ENCODE assay signal across 8 cellular contexts in genomic region chr1:231242516-231243198, GRCh38. TPM values are rescaled to one million over a fixed set of nuclear protein-coding genes. Genes with fewer than 3 reads are reported as not detected.
A peak's percentile ranks its signal among the peaks of the same experiment; 100 is the strongest.
DNase-seq lines count a peak whose midpoint lies in the region; ATAC-seq and TF ChIP-seq lines count a peak whose summit lies in the region.

No MANE protein-coding gene starts in this region.

- TF ChIP-seq EP300 in gastroesophageal sphincter (IDR thresholded peaks at IDR 0.05): no peak

- H3K9me3 ChIP-seq in left ventricle myocardium inferior (replicated peaks) (no peaks in the 10 kb centered on the region), gastroesophageal sphincter (no peaks in the 10 kb centered on the region)

- H3K36me3 ChIP-seq in left ventricle myocardium inferior (peaks cover 12% of the 10 kb centered on the region), urinary bladder (ENCODE audit: insufficient read depth) (no peaks in the 10 kb centered on the region), gastroesophageal sphincter (peaks cover 0 to 20% of the 10 kb centered on the region in 2 donors)

- CTCF ChIA-PET in WTC11 (lab: Charles Lee): interaction anchor here (1.2 kb wide), 2 partner anchors 11 to 95 kb away, joined by 3 read pairs; partner anchors contain the start of genes EXOC8 and SPRTN

- H3K27me3 ChIP-seq in left ventricle myocardium inferior (ENCODE audit: low read depth): no peaks in the 10 kb centered on the region
- H3K27me3 ChIP-seq in gastroesophageal sphincter: no peaks in the 10 kb centered on the region

- TF ChIP-seq POLR2A in gastroesophageal sphincter (IDR thresholded peaks at IDR 0.05): no peak

- H3K27ac ChIP-seq in left ventricle myocardium inferior (replicated peaks) (no peak overlapping the region), urinary bladder (ENCODE audit: low read depth) (no peak overlapping the region), gastroesophageal sphincter (no peak overlapping the region)

- H3K4me3 ChIP-seq in left ventricle myocardium inferior (peak overlapping the region; percentile 89), urinary bladder (ENCODE audit: low read depth, low read length) (peak overlapping the region; percentile 82), gastroesophageal sphincter (peak overlapping the region in 1 of 2 donors; percentile 80)

- intact Hi-C loops in left ventricle myocardium inferior (cut with micrococcal nuclease): no loop called here
- intact Hi-C loops in Right ventricle myocardium inferior (cut with DNase I): loop anchor here (10.0 kb wide), 2 partner anchors 182 to 362 kb away; partner anchors contain the start of gene EGLN1

- H3K36me3 Mint-ChIP-seq in WTC11 (peaks cover 9% of the 10 kb centered on the region), immature natural killer cell (peaks cover 2 to 16% (median 8%) of the 10 kb centered on the region in 3 donors)

- H3K9me3 Mint-ChIP-seq in WTC11: no peaks in the 10 kb centered on the region
- H3K9me3 Mint-ChIP-seq in immature natural killer cell: no peaks in the 10 kb centered on the region

- no peaks in the 10 kb centered on the region for H3K27me3 Mint-ChIP-seq in WTC11 (ENCODE audit: low read depth)
- peaks cover 10 to 18% (median 13%) of the 10 kb centered on the region in 3 donors for H3K27me3 Mint-ChIP-seq in immature natural killer cell (ENCODE audit: low read depth in 3 of 3)

- peaks cover 57% of the 10 kb centered on the region for H3K4me1 ChIP-seq in left ventricle myocardium inferior
- H3K4me1 ChIP-seq in urinary bladder (ENCODE audit: insufficient read depth): no peaks in the 10 kb centered on the region
- peaks cover 3 to 44% (median 17%) of the 10 kb centered on the region in 3 donors for H3K4me1 ChIP-seq in gastroesophageal sphincter

- no peak for DNase-seq in left ventricle myocardium inferior
- DNase-seq in Right ventricle myocardium inferior (ENCODE audit: missing footprints): no peak
- DNase-seq in WTC11 (ENCODE audit: low spot score): no peak
- DNase-seq in immature natural killer cell: no peak
- no peak for DNase-seq in T-helper 9 cell
- no peak for DNase-seq in midbrain (lab: John Stamatoyannopoulos, UW)

- no peak for ATAC-seq in Right ventricle myocardium inferior
- no peak for ATAC-seq in WTC11
- no peak for ATAC-seq in gastroesophageal sphincter

- H3K4me1 Mint-ChIP-seq in WTC11: peaks cover 15% of the 10 kb centered on the region
- H3K4me1 Mint-ChIP-seq in immature natural killer cell: peaks cover 51 to 79% of the 10 kb centered on the region in 2 donors

- H3K27ac Mint-ChIP-seq in WTC11 (no peak overlapping the region), immature natural killer cell (peak overlapping the region in 5 of 6 donors; percentile 4 to 98 (median 94))

- POLR2A ChIA-PET in WTC11 (lab: Charles Lee): no interaction called here

- H3K4me3 Mint-ChIP-seq in WTC11 (peak overlapping the region; percentile 96), immature natural killer cell (peak overlapping the region; percentile 95 to 99 (median 97))

- no peak for TF ChIP-seq CTCF in left ventricle myocardium inferior (IDR thresholded peaks at IDR 0.05; ENCODE audit: borderline replicate concordance)
- no peak for TF ChIP-seq CTCF in WTC11 (IDR thresholded peaks at IDR 0.05)
- no peak for TF ChIP-seq CTCF in gastroesophageal sphincter (IDR thresholded peaks at IDR 0.05)

- 57% methylated on average over 5 of the region's 5 CpGs for WGBS in urinary bladder
- 43 to 49% methylated on average over 4 to 5 of the region's 5 CpGs for WGBS in gastroesophageal sphincter (ENCODE audit: low coverage in 1 of 2), 2 donors

TF ChIP-seq in WTC11, 78 proteins besides CTCF, POLR2A, EP300 and RAD21 (continues in another document):
- TF ChIP-seq AR (CRISPR knock-in tag; IDR thresholded peaks at IDR 0.05): no peak
- TF ChIP-seq GTF2I (CRISPR knock-in tag; conservative IDR thresholded peaks at IDR 0.05): no peak
- no peak for TF ChIP-seq FOXP4 (CRISPR knock-in tag; IDR thresholded peaks at IDR 0.05)
- TF ChIP-seq ZNF423 (CRISPR knock-in tag; IDR thresholded peaks at IDR 0.05): no peak
- TF ChIP-seq ZMAT4 (CRISPR knock-in tag; IDR thresholded peaks at IDR 0.05): no peak
- TF ChIP-seq CBFB (CRISPR knock-in tag; IDR thresholded peaks at IDR 0.05; ENCODE audit: low read depth): no peak
- no peak for TF ChIP-seq FOXJ3 (CRISPR knock-in tag; IDR thresholded peaks at IDR 0.05; ENCODE audit: borderline replicate concordance)
- no peak for TF ChIP-seq FOXP1 (CRISPR knock-in tag; IDR thresholded peaks at IDR 0.05; ENCODE audit: borderline replicate concordance)
- TF ChIP-seq PREB (CRISPR knock-in tag; IDR thresholded peaks at IDR 0.05; ENCODE audit: borderline replicate concordance): no peak
- TF ChIP-seq RORB (CRISPR knock-in tag; IDR thresholded peaks at IDR 0.05): no peak
- no peak for TF ChIP-seq NFYB (CRISPR knock-in tag; conservative IDR thresholded peaks at IDR 0.05; ENCODE audit: low read depth)
- TF ChIP-seq E2F5 (CRISPR knock-in tag; IDR thresholded peaks at IDR 0.05): no peak
- TF ChIP-seq NFE2L1 (CRISPR knock-in tag; IDR thresholded peaks at IDR 0.05): no peak

RNA-seq across cellular contexts. Expression of gene GNPAT, which starts 1.6 kb away (rescaled TPM):
- total RNA-seq in left ventricle myocardium inferior (56.7 TPM), Right ventricle myocardium inferior (59.1 TPM), WTC11 (2021) (32.8 to 40.4 TPM (median 38.4 TPM) in 3 replicates), urinary bladder (57.0 TPM), gastroesophageal sphincter (10 to 100 TPM; 43.8 to 74.5 (median 57.7) TPM)
- polyA plus RNA-seq in immature natural killer cell (10 to 100 TPM; 24.4 to 35.3 (median 33.6) TPM), urinary bladder (34.1 TPM)
